ENCODE assay signal across 24 cellular contexts in the genomic region with DNA sequence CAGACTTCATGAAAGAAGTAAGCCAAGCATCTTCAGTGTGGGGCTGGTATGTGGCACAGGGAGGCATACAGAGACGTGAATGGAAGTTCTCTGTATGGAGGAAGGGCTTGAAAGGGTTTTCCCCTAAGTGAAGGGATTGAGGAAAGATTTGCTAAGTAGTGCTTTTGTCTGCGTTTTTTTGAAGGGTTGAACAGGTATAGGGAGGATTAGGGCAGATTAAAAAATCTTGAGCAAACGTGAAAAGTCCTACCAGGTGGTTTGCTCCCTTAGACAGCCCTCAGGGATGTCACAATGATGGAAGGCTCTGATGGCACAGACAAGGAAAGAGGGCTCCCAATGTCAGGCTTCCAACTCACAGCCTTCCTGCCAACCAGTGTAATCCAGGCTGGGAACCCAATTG.
A peak's percentile ranks its signal among the peaks of the same experiment; 100 is the strongest.
DNase-seq lines count a peak whose midpoint lies in the region; ATAC-seq and TF ChIP-seq lines count a peak whose summit lies in the region.
"Had no signal": no experiment of that assay in that cellular context is flagged by ENCODE, and none has a peak within 500 bp of the region (broad histone marks: within the 10 kb centered on the region; RNA-seq: fewer than 3 reads in every experiment).

No MANE protein-coding gene starts in this region.

- no peak for ATAC-seq in HG02981 (IDR thresholded peaks at IDR 0.05; ENCODE audit: unreplicated experiment)
- no peak for ATAC-seq in stimulated activated memory B cell treated with anti-CD40 and anti-IgM and Interleukin-4, amounts not matched to agents 10 μg/mL and 1 μg/mL and 100 μg/mL, for 72 hours
- ATAC-seq: A549, GM12878 had no signal

- no peaks in the 10 kb centered on the region for H3K36me3 ChIP-seq in WERI-Rb-1
- H3K36me3 ChIP-seq in mesendoderm (ENCODE audit: control insufficient read depth, insufficient read depth, low read length): no peaks in the 10 kb centered on the region
- H3K36me3 ChIP-seq: BLaER1 treated with 17β-estradiol and CSF1 and Interleukin-3, amounts not matched to agents 10 nM and 100 nM had no signal

- no peak for TF ChIP-seq CTCF in WERI-Rb-1 (IDR thresholded peaks at IDR 0.05; ENCODE audit: low read depth, low read length)

- H3K9me3 ChIP-seq in WERI-Rb-1 (ENCODE audit: severe bottlenecking): no peaks in the 10 kb centered on the region
- H3K9me3 ChIP-seq: A549 had no signal

- no peak overlapping the region for H3K4ac ChIP-seq in mesendoderm (ENCODE audit: low read depth, low read length)

- no peaks in the 10 kb centered on the region for H3K27me3 Mint-ChIP-seq in activated CD4-positive, alpha-beta T cell treated with anti-CD3 and anti-CD28 coated beads, Interleukin-2, amount 10 ng/mL, durations not matched to agents 24 days and 14 days
- no peaks in the 10 kb centered on the region for H3K27me3 Mint-ChIP-seq in activated naive CD4-positive, alpha-beta T cell treated with anti-CD3 and anti-CD28 coated beads for 36 hours (ENCODE audit: low read depth)
- H3K27me3 Mint-ChIP-seq in stimulated activated memory B cell treated with anti-CD40 and anti-IgM and Interleukin-4, amounts not matched to agents 10 μg/mL and 1 μg/mL and 100 μg/mL, for 72 hours: no peaks in the 10 kb centered on the region
- H3K27me3 Mint-ChIP-seq: CD4-positive, alpha-beta memory T cell; CD8-positive, alpha-beta memory T cell had no signal

- no peak overlapping the region for H3K27ac ChIP-seq in WERI-Rb-1
- no peak overlapping the region for H3K27ac ChIP-seq in mesendoderm (ENCODE audit: low read depth, low read length)
- H3K27ac ChIP-seq: 22Rv1; A549; BLaER1 treated with 17β-estradiol and CSF1 and Interleukin-3, amounts not matched to agents 10 nM and 100 nM; C4-2B had no signal

- H4K8ac ChIP-seq in mesendoderm (ENCODE audit: low read depth, low read length): no peak overlapping the region

- no peak overlapping the region for H3K4me2 ChIP-seq in mesendoderm (ENCODE audit: low read length)
- H3K4me2 ChIP-seq: A549 had no signal

- H3K36me3 Mint-ChIP-seq in activated CD4-positive, alpha-beta T cell treated with anti-CD3 and anti-CD28 coated beads, Interleukin-2, amount 10 ng/mL, durations not matched to agents 24 days and 14 days (ENCODE audit: low read depth): peaks cover 22% of the 10 kb centered on the region
- no peaks in the 10 kb centered on the region for H3K36me3 Mint-ChIP-seq in activated naive CD4-positive, alpha-beta T cell treated with anti-CD3 and anti-CD28 coated beads for 36 hours (ENCODE audit: low read depth)
- no peaks in the 10 kb centered on the region for H3K36me3 Mint-ChIP-seq in stimulated activated memory B cell treated with anti-CD40 and anti-IgM and Interleukin-4, amounts not matched to agents 10 μg/mL and 1 μg/mL and 100 μg/mL, for 72 hours

- no peak overlapping the region for H4K5ac ChIP-seq in mesendoderm (ENCODE audit: low read length)

- no peaks in the 10 kb centered on the region for H3K4me1 ChIP-seq in mesendoderm (ENCODE audit: control insufficient read depth, low read depth, low read length)
- H3K4me1 ChIP-seq: A549 had no signal

- H3K4me1 Mint-ChIP-seq in activated CD4-positive, alpha-beta T cell treated with anti-CD3 and anti-CD28 coated beads, Interleukin-2, amount 10 ng/mL, durations not matched to agents 24 days and 14 days: peaks cover 47% of the 10 kb centered on the region
- H3K4me1 Mint-ChIP-seq in activated naive CD4-positive, alpha-beta T cell treated with anti-CD3 and anti-CD28 coated beads for 36 hours (ENCODE audit: low read depth): peaks cover 41% of the 10 kb centered on the region
- peaks cover 19% of the 10 kb centered on the region for H3K4me1 Mint-ChIP-seq in stimulated activated memory B cell treated with anti-CD40 and anti-IgM and Interleukin-4, amounts not matched to agents 10 μg/mL and 1 μg/mL and 100 μg/mL, for 72 hours

- H2AK5ac ChIP-seq in mesendoderm (ENCODE audit: low read length): no peak overlapping the region

- H3K27ac Mint-ChIP-seq in activated CD4-positive, alpha-beta T cell treated with anti-CD3 and anti-CD28 coated beads, Interleukin-2, amount 10 ng/mL, durations not matched to agents 24 days and 14 days: no peak overlapping the region
- no peak overlapping the region for H3K27ac Mint-ChIP-seq in activated naive CD4-positive, alpha-beta T cell treated with anti-CD3 and anti-CD28 coated beads for 36 hours
- H3K27ac Mint-ChIP-seq in stimulated activated memory B cell treated with anti-CD40 and anti-IgM and Interleukin-4, amounts not matched to agents 10 μg/mL and 1 μg/mL and 100 μg/mL, for 72 hours: no peak overlapping the region
- H3K27ac Mint-ChIP-seq: B cell; CD4-positive, alpha-beta memory T cell; CD8-positive, alpha-beta memory T cell had no signal

- no peaks in the 10 kb centered on the region for H3K79me2 ChIP-seq in mesendoderm (ENCODE audit: control insufficient read depth, insufficient read depth, low read length)

- H3K79me1 ChIP-seq in mesendoderm (ENCODE audit: low read length): no peaks in the 10 kb centered on the region

- H3K27me3 ChIP-seq in WERI-Rb-1 (ENCODE audit: insufficient read depth, low read depth, severe bottlenecking) (no peaks in the 10 kb centered on the region), mesendoderm (ENCODE audit: insufficient read depth, low read length, poor library complexity) (no peaks in the 10 kb centered on the region)
- H3K27me3 ChIP-seq: BLaER1 treated with 17β-estradiol and CSF1 and Interleukin-3, amounts not matched to agents 10 nM and 100 nM had no signal

- H2BK15ac ChIP-seq in mesendoderm (replicated peaks; ENCODE audit: low read depth): no peak overlapping the region

- no peak overlapping the region for H3K9ac ChIP-seq in mesendoderm (ENCODE audit: low read length)
- H3K9ac ChIP-seq: BLaER1 treated with 17β-estradiol and CSF1 and Interleukin-3, amounts not matched to agents 10 nM and 100 nM had no signal

- no peak overlapping the region for H2BK120ac ChIP-seq in mesendoderm (ENCODE audit: low read depth, low read length)

- no peak overlapping the region for H3K4me3 Mint-ChIP-seq in activated CD4-positive, alpha-beta T cell treated with anti-CD3 and anti-CD28 coated beads, Interleukin-2, amount 10 ng/mL, durations not matched to agents 24 days and 14 days
- H3K4me3 Mint-ChIP-seq in activated naive CD4-positive, alpha-beta T cell treated with anti-CD3 and anti-CD28 coated beads for 36 hours: no peak overlapping the region
- H3K4me3 Mint-ChIP-seq in stimulated activated memory B cell treated with anti-CD40 and anti-IgM and Interleukin-4, amounts not matched to agents 10 μg/mL and 1 μg/mL and 100 μg/mL, for 72 hours: no peak overlapping the region
- H3K4me3 Mint-ChIP-seq: B cell; CD4-positive, alpha-beta memory T cell; CD8-positive, alpha-beta memory T cell had no signal

- H3K4me3 ChIP-seq in WERI-Rb-1 (ENCODE audit: low read depth, low read length) (no peak overlapping the region), mesendoderm (ENCODE audit: low read length) (no peak overlapping the region)
- H3K4me3 ChIP-seq: A549; BLaER1 treated with 17β-estradiol and CSF1 and Interleukin-3, amounts not matched to agents 10 nM and 100 nM; GM12878 had no signal

- H3K56ac ChIP-seq in mesendoderm (ENCODE audit: low read length): no peak overlapping the region

- peaks cover 3% of the 10 kb centered on the region for H3K9me3 Mint-ChIP-seq in activated CD4-positive, alpha-beta T cell treated with anti-CD3 and anti-CD28 coated beads, Interleukin-2, amount 10 ng/mL, durations not matched to agents 24 days and 14 days
- no peaks in the 10 kb centered on the region for H3K9me3 Mint-ChIP-seq in activated naive CD4-positive, alpha-beta T cell treated with anti-CD3 and anti-CD28 coated beads for 36 hours
- H3K9me3 Mint-ChIP-seq in stimulated activated memory B cell treated with anti-CD40 and anti-IgM and Interleukin-4, amounts not matched to agents 10 μg/mL and 1 μg/mL and 100 μg/mL, for 72 hours: no peaks in the 10 kb centered on the region
- H3K9me3 Mint-ChIP-seq: CD8-positive, alpha-beta memory T cell had no signal

- intact Hi-C loops in activated CD4-positive, alpha-beta T cell treated with anti-CD3 and anti-CD28 coated beads, Interleukin-2, amount 10 ng/mL, durations not matched to agents 24 days and 14 days (cut with micrococcal nuclease): loop anchor here (1.0 kb wide), 1 partner anchor 8 kb away; no protein-coding TSS in a partner anchor
- intact Hi-C loops in activated naive CD4-positive, alpha-beta T cell treated with anti-CD3 and anti-CD28 coated beads for 36 hours (cut with micrococcal nuclease): no loop called here

- no CpG with 5 or more reads among the region's 3 CpGs for WGBS in mesendoderm (ENCODE audit: extremely low coverage, insufficient coverage, low lambda C conversion rate)

- H2BK5ac ChIP-seq in mesendoderm (ENCODE audit: low read length): no peak overlapping the region

- no peak overlapping the region for H3K18ac ChIP-seq in mesendoderm (ENCODE audit: low read length)

- peak; percentile 56 for DNase-seq in activated CD4-positive, alpha-beta T cell treated with anti-CD3 and anti-CD28 coated beads, Interleukin-2, amount 10 ng/mL, durations not matched to agents 24 days and 14 days
- DNase-seq in activated CD4-positive, alpha-beta T cell treated with anti-CD3 and anti-CD28 coated beads, Interleukin-2, amount 50 U/mL, for 48 hours: no peak
- DNase-seq in WERI-Rb-1: peak; percentile 20
- DNase-seq in mesendoderm: peak; percentile 7
- no peak for DNase-seq in activated naive CD4-positive, alpha-beta T cell treated with anti-CD3 and anti-CD28 coated beads for 36 hours
- DNase-seq: AML-193; CD4-positive, alpha-beta memory T cell; CD8-positive, alpha-beta memory T cell; COR-L47; DMS 273 treated with DMSO at 0.1 percent for 48 hours; DMS153; DMS53; DMS79; DND-41; EL; GDM1 had no signal

- CTCF ChIA-PET in activated naive CD4-positive, alpha-beta T cell treated with anti-CD3 and anti-CD28 coated beads for 36 hours (lab: Charles Lee): no interaction called here

- H3K23ac ChIP-seq in mesendoderm (ENCODE audit: low read length): no peak overlapping the region

Comparison
In these comparisons a context has a peak if more than half of its experiments do, and no peak if none do; other contexts are left out.
1. DNase-seq: peak in activated CD4-positive, alpha-beta T cell treated with anti-CD3 and anti-CD28 coated beads, Interleukin-2, amount 10 ng/mL, durations not matched to agents 24 days and 14 days (single experiment), WERI-Rb-1 (single experiment) and mesendoderm (single experiment); none in activated CD4-positive, alpha-beta T cell treated with anti-CD3 and anti-CD28 coated beads, Interleukin-2, amount 50 U/mL, for 48 hours (0 of 2) and activated naive CD4-positive, alpha-beta T cell treated with anti-CD3 and anti-CD28 coated beads for 36 hours (single experiment).